8 cellular contexts compared by ENCODE assay signal in genomic region chr3:124584552-124585391, GRCh38.
A peak's percentile ranks its signal among the peaks of the same experiment; 100 is the strongest.
DNase-seq lines count a peak whose midpoint lies in the region; ATAC-seq and TF ChIP-seq lines count a peak whose summit lies in the region.

No MANE protein-coding gene starts in this region.

- no peak for TF ChIP-seq CTCF in ovary (IDR thresholded peaks at IDR 0.05)

- intact Hi-C loops in cardiac septum (cut with DNase I) (no loop called here), ovary (cut with DNase I) (no loop called here)

- no peak for TF ChIP-seq POLR2A in ovary (IDR thresholded peaks at IDR 0.05)

- H3K36me3 ChIP-seq in ovary: no peaks in the 10 kb centered on the region

- peaks cover 2% of the 10 kb centered on the region for H3K4me1 ChIP-seq in ovary (ENCODE audit: insufficient read depth)

- no peaks in the 10 kb centered on the region for H3K27me3 ChIP-seq in ovary

- ATAC-seq in HG03442 (IDR thresholded peaks at IDR 0.05; ENCODE audit: unreplicated experiment) (no peak), GM19023 (IDR thresholded peaks at IDR 0.05; ENCODE audit: unreplicated experiment) (no peak)

- no peaks in the 10 kb centered on the region for H3K9me3 ChIP-seq in ovary

- H3K27ac ChIP-seq in ovary: no peak overlapping the region

- no peak for TF ChIP-seq EP300 in ovary (IDR thresholded peaks at IDR 0.05)

- WGBS in ovary, 3 donors: 1 to 7% (median 4%) methylated on average over 54 to 59 of the region's 59 CpGs

- H3K4me3 ChIP-seq in ovary: peak overlapping the region; percentile 49

- DNase-seq in GM03348 (ENCODE audit: low spot score): peak; percentile 70
- peak; percentile 61 for DNase-seq in NCI-H460 (ENCODE audit: extremely low read depth, low read depth)
- DNase-seq in activated effector memory CD4-positive, alpha-beta T cell treated with anti-CD3 and anti-CD28 coated beads, Interleukin-2, amount 50 U/mL, for 16 hours: peak; percentile 77
- DNase-seq in cardiac septum (ENCODE audit: low spot score): peak; percentile 90
- DNase-seq in ovary: peak; percentile 44 to 72 (median 52)
- DNase-seq in OCI-M2 (lab: John Stamatoyannopoulos, UW; ENCODE audit: unreplicated experiment): no peak
